ENCODE assay signal across 23 cellular contexts in the genomic region with DNA sequence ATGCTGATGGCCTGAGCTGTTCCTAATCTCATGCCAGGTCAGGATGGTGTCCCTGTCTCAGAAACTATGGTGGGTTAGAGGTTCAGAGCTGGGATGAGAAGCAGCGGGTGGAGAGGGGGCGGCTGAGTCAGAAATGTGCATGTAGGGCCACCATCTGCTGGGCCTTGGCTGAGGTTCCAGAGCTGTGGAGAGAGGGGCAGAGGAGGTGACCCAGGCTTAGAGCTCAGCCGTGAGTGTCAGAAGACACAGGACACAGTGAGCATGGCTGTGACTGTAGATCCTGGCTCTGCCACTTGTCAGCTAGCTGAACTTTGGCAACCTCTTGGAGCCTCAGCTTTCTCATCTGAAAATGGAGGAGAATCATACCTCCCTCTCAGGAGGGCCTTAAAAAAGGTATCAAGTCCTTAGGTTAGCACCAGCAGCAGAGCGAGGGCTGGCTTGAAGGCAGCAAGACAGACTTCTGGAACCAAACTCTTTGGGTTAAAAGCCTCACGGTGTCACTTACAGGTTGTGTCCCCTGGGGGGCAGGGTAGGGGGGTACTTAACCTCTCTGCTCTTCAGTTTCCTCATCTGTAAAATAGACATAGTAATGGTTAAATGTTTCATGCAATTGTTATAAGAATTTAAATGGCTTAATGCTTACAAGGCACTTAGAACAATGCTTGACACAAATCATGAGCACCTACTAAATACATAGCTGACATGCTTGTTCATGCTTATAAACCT. TPM values are rescaled to one million over a fixed set of nuclear protein-coding genes. Genes with fewer than 3 reads are reported as not detected.
DNase-seq lines count a peak whose midpoint lies in the region; ATAC-seq, FAIRE-seq and TF ChIP-seq lines count a peak whose summit lies in the region.
"Had no signal": no experiment of that assay in that cellular context is flagged by ENCODE, and none has a peak within 500 bp of the region (broad histone marks: within the 10 kb centered on the region; RNA-seq: fewer than 3 reads in every experiment).

No MANE protein-coding gene starts in this region.

- H2BK120ac ChIP-seq in neuronal stem cell (ENCODE audit: low read depth, low read length): no peak overlapping the region

- no peak overlapping the region for H2BK12ac ChIP-seq in neuronal stem cell (ENCODE audit: low read length)

- no peaks in the 10 kb centered on the region for H3K4me1 Mint-ChIP-seq in natural killer cell treated with Interleukin-12 subunit alpha and Interleukin-12 subunit beta and Interleukin-15 and Interleukin-18, amount 100 ng/mL, for 72 hours (ENCODE audit: low read depth in 2 of 2)

- no peak overlapping the region for H3K27ac Mint-ChIP-seq in natural killer cell treated with Interleukin-12 subunit alpha and Interleukin-12 subunit beta and Interleukin-15 and Interleukin-18, amount 100 ng/mL, for 72 hours
- H3K27ac Mint-ChIP-seq: CD4-positive, CD25-positive, alpha-beta regulatory T cell had no signal

- POLR2A ChIA-PET in K562 (lab: Yijun Ruan, JAX): interaction anchor here (0.8 to 1.0 kb wide), 3 partner anchors 9 to 16 kb away, joined by 3 to 5 read pairs (median 4); no protein-coding TSS in a partner anchor

- H3K4me1 ChIP-seq in K562 (replicated peaks in 1 of 2; ENCODE audit: control insufficient read depth in 2 of 2, insufficient read depth in 2 of 2, low read length in 2 of 2): no peaks in the 10 kb centered on the region; a peak in 2 of 5 replicates
- peaks cover 2 to 3% of the 10 kb centered on the region in 2 donors for H3K4me1 ChIP-seq in neuronal stem cell (ENCODE audit: control insufficient read depth in 2 of 2, insufficient read depth in 1 of 2, low read depth in 1 of 2, low read length in 2 of 2)
- H3K4me1 ChIP-seq: HAP-1 had no signal

- TF ChIP-seq EP300 in K562 (IDR thresholded peaks at IDR 0.05; ENCODE audit: low read length): no peak

- H3K9me1 ChIP-seq in K562 (ENCODE audit: control insufficient read depth, insufficient read depth, low read length): no peaks in the 10 kb centered on the region

- no peak overlapping the region for H3K4ac ChIP-seq in neuronal stem cell (ENCODE audit: low read length)

- no peak for DNase-seq in HTR-8/SVneo (ENCODE audit: insufficient read length, low spot score)
- DNase-seq in K562 (ENCODE audit: extremely low read depth in 1 of 4, low spot score in 3 of 4): peak in 1 of 4 experiments; percentile 12
- no peak for DNase-seq in neuronal stem cell (ENCODE audit: low spot score)
- no peak for DNase-seq in natural killer cell treated with Interleukin-12 subunit alpha and Interleukin-12 subunit beta and Interleukin-15 and Interleukin-18, amount 100 ng/mL, for 72 hours (ENCODE audit: low spot score)
- DNase-seq: Calu3; CD4-positive, CD25-positive, alpha-beta regulatory T cell; DMS79; GDM1; NCI-H1048; NCI-H1436 treated with DMSO at 0.1 percent for 48 hours; NCI-H2029 treated with DMSO at 0.1 percent for 48 hours; NCI-H2171 treated with DMSO at 0.1 percent for 48 hours; NCI-H774; SHP77 treated with DMSO at 0.1 percent for 48 hours; T-helper 1 cell had no signal

- no peak overlapping the region for H3K27ac ChIP-seq in K562 (ENCODE audit: extremely low read depth, low read depth, low read length)
- no peak overlapping the region for H3K27ac ChIP-seq in neuronal stem cell (replicated peaks; ENCODE audit: low read length)
- H3K27ac ChIP-seq: HL-60 had no signal

- H3K18ac ChIP-seq in neuronal stem cell (ENCODE audit: low read length): peak overlapping the region; percentile 53

- TF ChIP-seq RAD21 in K562 (CRISPR knock-in tag; conservative IDR thresholded peaks at IDR 0.05 in 1 of 2, IDR thresholded peaks at IDR 0.05 in 1 of 2): no peak

- H3K4me3 ChIP-seq in K562: no peak overlapping the region
- H3K4me3 ChIP-seq in neuronal stem cell (ENCODE audit: low read length in 2 of 2): peak overlapping the region in 1 of 2 donors; percentile 15
- H3K4me3 ChIP-seq: HAP-1 had no signal

- TF ChIP-seq POLR2A in K562 (conservative IDR thresholded peaks at IDR 0.05): no peak
- TF ChIP-seq POLR2A in GM18505 (IDR thresholded peaks at IDR 0.05; ENCODE audit: borderline replicate concordance, extremely low read depth, insufficient read depth, insufficient read length): no peak

- in situ Hi-C loops in K562 (cut with MboI): no loop called here

- H3K4me3 Mint-ChIP-seq in natural killer cell treated with Interleukin-12 subunit alpha and Interleukin-12 subunit beta and Interleukin-15 and Interleukin-18, amount 100 ng/mL, for 72 hours: no peak overlapping the region
- H3K4me3 Mint-ChIP-seq: CD4-positive, CD25-positive, alpha-beta regulatory T cell had no signal

- H4K8ac ChIP-seq in neuronal stem cell (ENCODE audit: low read depth, low read length): no peak overlapping the region

- 5% methylated on average over 4 of the region's 5 CpGs for WGBS in K562 (ENCODE audit: insufficient coverage, low coverage, missing lambda C conversion rate)
- no CpG with 5 or more reads among the region's 5 CpGs for WGBS in neuronal stem cell (ENCODE audit: extremely low coverage in 2 of 2, insufficient read length in 2 of 2, insufficient replicate concordance in 1 of 2), 2 donors

- H2AK5ac ChIP-seq in neuronal stem cell (ENCODE audit: low read depth, low read length): no peak overlapping the region

- 0 out of 2 replicates have a peak overlapping the region, but pooled peaks have one; percentile 32 for H2AFZ ChIP-seq in K562 (ENCODE audit: low read depth, low read length)
- H2AFZ ChIP-seq in neuronal stem cell (ENCODE audit: low read length): no peak overlapping the region

- no peaks in the 10 kb centered on the region for H4K20me1 ChIP-seq in K562 (replicated peaks; ENCODE audit: control insufficient read depth, insufficient read depth, low read length)

- no peaks in the 10 kb centered on the region for H3K36me3 Mint-ChIP-seq in natural killer cell treated with Interleukin-12 subunit alpha and Interleukin-12 subunit beta and Interleukin-15 and Interleukin-18, amount 100 ng/mL, for 72 hours

- FAIRE-seq in HTR-8/SVneo (lab: Jason Lieb, UNC): peak; percentile 48
- FAIRE-seq in K562 (lab: Jason Lieb, UNC): no peak
- FAIRE-seq: GM19239, RCC 7860 had no signal

- H3K23ac ChIP-seq in neuronal stem cell (ENCODE audit: low read depth, low read length, poor library complexity): peak overlapping the region; percentile 39

- peaks cover 3% of the 10 kb centered on the region for H3K9me3 Mint-ChIP-seq in natural killer cell treated with Interleukin-12 subunit alpha and Interleukin-12 subunit beta and Interleukin-15 and Interleukin-18, amount 100 ng/mL, for 72 hours

- H2BK5ac ChIP-seq in neuronal stem cell (ENCODE audit: low read length): no peak overlapping the region

- H3K4me2 ChIP-seq in K562 (ENCODE audit: insufficient read depth, low read length): no peak overlapping the region
- H3K4me2 ChIP-seq in neuronal stem cell (ENCODE audit: insufficient read depth, low read length, poor library complexity, severe bottlenecking): no peak overlapping the region

- H3K9ac ChIP-seq in K562 (ENCODE audit: insufficient read depth in 1 of 2, low read depth in 2 of 2, low read length in 2 of 2) (no peak overlapping the region), neuronal stem cell (ENCODE audit: low read depth, low read length, poor library complexity) (no peak overlapping the region)

- CTCF ChIA-PET in K562 (lab: Yijun Ruan, JAX; ENCODE audit: low intra/inter-chr PET ratio): no interaction called here

- TF ChIP-seq CTCF in GM12874 (IDR thresholded peaks at IDR 0.05; ENCODE audit: insufficient read depth, low read depth, low read length) (0 out of 2 replicates have a peak, but pooled peaks have one; percentile 1), K562 (IDR thresholded peaks at IDR 0.05 in 2 of 3, conservative IDR thresholded peaks at IDR 0.05 in 1 of 3; ENCODE audit: insufficient read depth in 2 of 3, low read depth in 1 of 3, low read length in 3 of 3) (0 out of 6 replicates have a peak, but pooled peaks of 2 of the 3 experiments have one; percentile 10 to 24)

- peaks cover 0 to 2% of the 10 kb centered on the region in 2 donors for H3K27me3 Mint-ChIP-seq in natural killer cell treated with Interleukin-12 subunit alpha and Interleukin-12 subunit beta and Interleukin-15 and Interleukin-18, amount 100 ng/mL, for 72 hours

- H3K27me3 ChIP-seq in K562 (ENCODE audit: control insufficient read depth in 2 of 2, insufficient read depth in 2 of 2, low read length in 2 of 2) (peaks cover 0 to 14% of the 10 kb centered on the region in 2 experiments; a peak in 2 of 5 replicates), neuronal stem cell (ENCODE audit: control insufficient read depth in 3 of 3, insufficient read depth in 3 of 3, low read depth in 1 of 3, low read length in 3 of 3) (peaks cover 0 to 17% (median 0%) of the 10 kb centered on the region in 3 experiments)

- H2BK15ac ChIP-seq in neuronal stem cell (ENCODE audit: low read length): peak overlapping the region; percentile 87

- no peaks in the 10 kb centered on the region for H3K79me2 ChIP-seq in K562 (ENCODE audit: control insufficient read depth, insufficient read depth, low read length)

- H3K9me3 ChIP-seq in K562 (replicated peaks; ENCODE audit: control insufficient read depth, insufficient read depth, low read depth, low read length): no peaks in the 10 kb centered on the region
- H3K9me3 ChIP-seq in neuronal stem cell (replicated peaks in 1 of 2; ENCODE audit: control insufficient read depth in 2 of 2, insufficient read depth in 1 of 2, low read depth in 1 of 2, low read length in 2 of 2): no peaks in the 10 kb centered on the region

- intact Hi-C loops in K562 (cut with micrococcal nuclease): no loop called here

- no peaks in the 10 kb centered on the region for H3K36me3 ChIP-seq in K562 (ENCODE audit: control insufficient read depth, insufficient read depth, low read length)
- H3K36me3 ChIP-seq in neuronal stem cell (replicated peaks in 1 of 2; ENCODE audit: control insufficient read depth in 2 of 2, insufficient read depth in 2 of 2, low read length in 2 of 2): no peaks in the 10 kb centered on the region
- H3K36me3 ChIP-seq: HAP-1 had no signal

- no peaks in the 10 kb centered on the region for H3K79me1 ChIP-seq in neuronal stem cell (ENCODE audit: low read depth, low read length)

- no TSS peak for BruUV-seq in K562 (replicated peaks; lab: Mats Ljungman, UMichigan)

- no peak overlapping the region for H4K91ac ChIP-seq in neuronal stem cell (ENCODE audit: low read depth, low read length, poor library complexity)

- H3K14ac ChIP-seq in neuronal stem cell (ENCODE audit: low read length): no peak overlapping the region

- ATAC-seq in K562: peak; percentile 57; the same call in 2 of the 3 replicates
- no peak for ATAC-seq in natural killer cell treated with Interleukin-12 subunit alpha and Interleukin-12 subunit beta and Interleukin-15 and Interleukin-18, amount 100 ng/mL, for 72 hours
- ATAC-seq in GM18505 (IDR thresholded peaks at IDR 0.05; ENCODE audit: unreplicated experiment): no peak
- ATAC-seq in HG02798 (IDR thresholded peaks at IDR 0.05; ENCODE audit: poor library complexity, unreplicated experiment): no peak
- ATAC-seq: SK-N-SH treated with all-trans-retinoic acid at 6 μM for 48 hours had no signal

RNA-seq across cellular contexts. Expression of a gene that starts 34.8 kb away (rescaled TPM):
- not detected in 2 replicates for total RNA-seq in K562 (2011; cell fraction: chromatin; rRNA removed; ENCODE audit: low replicate concordance)
- not detected in 2 replicates for total RNA-seq in K562 (2011; cell fraction: nucleolus; rRNA removed)
- total RNA-seq in K562 (2011; cell fraction: nucleoplasm; rRNA removed): not detected in 2 replicates
- not detected in 2 replicates for total RNA-seq in K562 (2014; rRNA removed)
- total RNA-seq in K562 (2014; rRNA removed; fragmentation: Illumina TruSeq; extraction: Trizol): not detected in 2 replicates
- total RNA-seq in K562 (2015; rRNA removed; fragmentation: Illumina TruSeq; extraction: Trizol): not detected in 2 replicates
- 0.11 TPM in 1 of 2 replicates, not detected in the other for total RNA-seq in K562 (2021)
- polyA plus RNA-seq in K562 (2011; rRNA removed): not detected in 2 replicates
- 0.34 TPM in 1 of 2 replicates, not detected in the other for polyA plus RNA-seq in K562 (2011; cell fraction: cytosol; rRNA removed)
- 0.03 TPM in 1 of 2 replicates, not detected in the other for polyA plus RNA-seq in K562 (2011; cell fraction: nucleus; rRNA removed)
- 0.01 and 0.15 TPM in 2 replicates for polyA plus RNA-seq in K562 (2012)
- not detected in 2 replicates for polyA plus RNA-seq in K562 (2014; fragmentation: Illumina TruSeq; extraction: Trizol)
- polyA plus RNA-seq in K562 (2014; fragmentation: Nextera tagmentation; extraction: Ambion mirVana): not detected
- not detected in 2 replicates for polyA plus RNA-seq in K562 (2014; rRNA removed)
- not detected in 2 replicates for polyA minus RNA-seq in K562 (2011; rRNA and poly(A)+ RNA removed)
- not detected in 2 replicates for polyA minus RNA-seq in K562 (2011; cell fraction: cytosol; rRNA and poly(A)+ RNA removed)
- polyA minus RNA-seq in K562 (2011; cell fraction: nucleus; rRNA and poly(A)+ RNA removed): 0.13 TPM in 1 of 2 replicates, not detected in the other
- 0.14 TPM for polyA plus RNA-seq in neuronal stem cell (2013, experiment 1 of 2)
- polyA plus RNA-seq in neuronal stem cell (2013, experiment 2 of 2): 0.26 TPM
- 10 to 100 TPM in 1 of 2 donors, 1 to 10 TPM in 1; 7.1 to 14.7 TPM for total RNA-seq in natural killer cell treated with Interleukin-12 subunit alpha and Interleukin-12 subunit beta and Interleukin-15 and Interleukin-18, amount 100 ng/mL, for 72 hours

RNA-seq across cellular contexts. Expression of a gene that starts 41.8 kb away (rescaled TPM):
- total RNA-seq in K562 (2011; cell fraction: chromatin; rRNA removed; ENCODE audit: low replicate concordance): not detected in 2 replicates
- total RNA-seq in K562 (2011; cell fraction: nucleolus; rRNA removed): not detected in 2 replicates
- not detected in 2 replicates for total RNA-seq in K562 (2011; cell fraction: nucleoplasm; rRNA removed)
- total RNA-seq in K562 (2014; rRNA removed): not detected in 2 replicates
- not detected in 2 replicates for total RNA-seq in K562 (2014; rRNA removed; fragmentation: Illumina TruSeq; extraction: Trizol)
- not detected in 2 replicates for total RNA-seq in K562 (2015; rRNA removed; fragmentation: Illumina TruSeq; extraction: Trizol)
- total RNA-seq in K562 (2021): not detected in 2 replicates
- not detected in 2 replicates for polyA plus RNA-seq in K562 (2011; rRNA removed)
- polyA plus RNA-seq in K562 (2011; cell fraction: cytosol; rRNA removed): not detected in 2 replicates
- not detected in 2 replicates for polyA plus RNA-seq in K562 (2011; cell fraction: nucleus; rRNA removed)
- not detected in 2 replicates for polyA plus RNA-seq in K562 (2012)
- polyA plus RNA-seq in K562 (2014; fragmentation: Illumina TruSeq; extraction: Trizol): not detected in 2 replicates
- polyA plus RNA-seq in K562 (2014; fragmentation: Nextera tagmentation; extraction: Ambion mirVana): not detected
- not detected in 2 replicates for polyA plus RNA-seq in K562 (2014; rRNA removed)
- polyA minus RNA-seq in K562 (2011; rRNA and poly(A)+ RNA removed): not detected in 2 replicates
- 2.3 TPM in 1 of 2 replicates, not detected in the other for polyA minus RNA-seq in K562 (2011; cell fraction: cytosol; rRNA and poly(A)+ RNA removed)
- not detected in 2 replicates for polyA minus RNA-seq in K562 (2011; cell fraction: nucleus; rRNA and poly(A)+ RNA removed)
- polyA plus RNA-seq in neuronal stem cell (2013, experiment 1 of 2): 0.07 TPM
- polyA plus RNA-seq in neuronal stem cell (2013, experiment 2 of 2): 0.06 TPM
- not detected for total RNA-seq in natural killer cell treated with Interleukin-12 subunit alpha and Interleukin-12 subunit beta and Interleukin-15 and Interleukin-18, amount 100 ng/mL, for 72 hours
- total RNA-seq: CD4-positive, CD25-positive, alpha-beta regulatory T cell had no signal

Comparison
In these comparisons a context has a peak if more than half of its experiments do, and no peak if none do; other contexts are left out.
1. RNA of a gene that starts 34.8 kb away (total RNA-seq): 7.1 to 14.7 TPM in natural killer cell treated with Interleukin-12 subunit alpha and Interleukin-12 subunit beta and Interleukin-15 and Interleukin-18, amount 100 ng/mL, for 72 hours; 0.11 TPM in K562; every median in the first group is over 4 times any median in the second.